Comparison of ENCODE assay signal across 8 cellular contexts in the genomic region with DNA sequence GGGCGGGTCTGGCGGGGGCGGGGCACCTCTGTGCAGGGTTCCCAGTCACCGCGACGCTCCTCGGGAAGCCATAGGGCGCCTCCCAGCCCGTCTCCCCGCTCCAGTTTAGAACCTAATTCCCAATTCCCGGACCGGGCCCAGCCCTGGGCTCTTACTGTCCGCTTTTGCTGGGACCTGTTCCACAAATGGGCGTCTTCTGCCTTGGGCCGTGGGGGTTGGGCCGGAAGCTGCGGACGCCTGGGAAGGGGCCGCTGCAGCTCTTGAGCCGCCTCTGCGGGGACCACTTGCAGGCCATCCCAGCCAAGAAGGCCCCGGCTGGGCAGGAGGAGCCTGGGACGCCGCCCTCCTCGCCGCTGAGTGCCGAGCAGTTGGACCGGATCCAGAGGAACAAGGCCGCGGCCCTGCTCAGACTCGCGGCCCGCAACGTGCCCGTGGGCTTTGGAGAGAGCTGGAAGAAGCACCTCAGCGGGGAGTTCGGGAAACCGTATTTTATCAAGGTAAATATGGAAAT. TPM values are rescaled to one million over a fixed set of nuclear protein-coding genes. Genes with fewer than 3 reads are reported as not detected.
DNase-seq lines count a peak whose midpoint lies in the region; ATAC-seq and TF ChIP-seq lines count a peak whose summit lies in the region.

No MANE protein-coding gene starts in this region.

- no peaks in the 10 kb centered on the region for H3K9me3 Mint-ChIP-seq in MCF 10A (ENCODE audit: unreplicated experiment)

- H3K27me3 ChIP-seq in kidney epithelial cell (ENCODE audit: control insufficient read depth, insufficient read depth, low read length): no peaks in the 10 kb centered on the region

- intact Hi-C loops in MCF 10A (cut with micrococcal nuclease): loop anchor here (1.0 to 10.0 kb wide), 3 partner anchors 143 to 287 kb away; partner anchors contain the start of gene SSH1

- TF ChIP-seq POLR2A in GM18505 (IDR thresholded peaks at IDR 0.05; ENCODE audit: borderline replicate concordance, extremely low read depth, insufficient read depth, insufficient read length): no peak

- H3K27me3 Mint-ChIP-seq in MCF 10A (ENCODE audit: insufficient read depth, unreplicated experiment): no peaks in the 10 kb centered on the region

- CTCF ChIA-PET in MCF 10A (lab: Yijun Ruan, JAX): interaction anchor here (1.1 to 4.2 kb wide), 5 partner anchors 10 to 294 kb away, joined by 3 to 35 read pairs (median 6); no protein-coding TSS in a partner anchor

- ATAC-seq in GM18505 (IDR thresholded peaks at IDR 0.05; ENCODE audit: unreplicated experiment): peak; percentile 30

- POLR2A ChIA-PET in MCF 10A (lab: Yijun Ruan, JAX): interaction anchor here (0.7 to 3.5 kb wide), 11 partner anchors 9 to 537 kb away, joined by 3 to 25 read pairs (median 4); partner anchors contain the start of genes ISCU, SART3 and USP30

- DNase-seq in H4 (ENCODE audit: low spot score): peak; percentile 19
- peak; percentile 60 for DNase-seq in LoVo (ENCODE audit: low spot score)
- peak; percentile 50 for DNase-seq in MCF 10A (ENCODE audit: unreplicated experiment)
- no peak for DNase-seq in kidney epithelial cell (ENCODE audit: low read depth)
- DNase-seq in stromal cell of bone marrow (ENCODE audit: low read depth): peak; percentile 39
- no peak for DNase-seq in NCI-H345 treated with DMSO at 0.1 percent for 48 hours (lab: John Stamatoyannopoulos, UW; ENCODE audit: unreplicated experiment)
- no peak for DNase-seq in activated CD4-positive, alpha-beta T cell treated with anti-CD3 and anti-CD28 coated beads for 48 hours

- H3K36me3 Mint-ChIP-seq in MCF 10A (ENCODE audit: insufficient read depth, unreplicated experiment): peaks cover 29% of the 10 kb centered on the region

- TF ChIP-seq CTCF in MCF 10A (IDR thresholded peaks at IDR 0.05; ENCODE audit: unreplicated experiment): no peak
- TF ChIP-seq CTCF in kidney epithelial cell (IDR thresholded peaks at IDR 0.05; ENCODE audit: insufficient read depth, low read length, poor library complexity, severe bottlenecking): no peak

- peak overlapping the region; percentile 87 for H3K27ac Mint-ChIP-seq in MCF 10A (ENCODE audit: low read depth, unreplicated experiment)

- H3K4me3 ChIP-seq in kidney epithelial cell (ENCODE audit: low read depth, low read length): peak overlapping the region; percentile 63

- H3K4me3 Mint-ChIP-seq in MCF 10A (ENCODE audit: unreplicated experiment): peak overlapping the region; percentile 79

- no peaks in the 10 kb centered on the region for H3K36me3 ChIP-seq in kidney epithelial cell (ENCODE audit: control insufficient read depth, insufficient read depth, low read length)

- TSS peak; percentile 43 for BruUV-seq in MCF 10A (replicated peaks; lab: Mats Ljungman, UMichigan)

- H3K4me1 Mint-ChIP-seq in MCF 10A (ENCODE audit: insufficient read depth, unreplicated experiment): peaks cover 16% of the 10 kb centered on the region

RNA-seq across cellular contexts. Expression of gene UNG, which starts 0.8 kb away (rescaled TPM):
- 57.7 and 58.0 TPM in 2 replicates for total RNA-seq in H4 (2014; rRNA removed; shearing (Covaris generic))
- total RNA-seq in MCF 10A (2022): 10.7 and 13.8 TPM in 2 replicates
- total RNA-seq in kidney epithelial cell: 38.2 and 49.3 TPM in 2 replicates

RNA-seq across cellular contexts. Expression of gene ALKBH2, which starts 4.9 kb away (rescaled TPM):
- total RNA-seq in H4 (2014; rRNA removed; shearing (Covaris generic)): 18.1 and 19.5 TPM in 2 replicates
- total RNA-seq in MCF 10A (2022): 38.9 and 48.9 TPM in 2 replicates
- total RNA-seq in kidney epithelial cell: 30.2 and 36.8 TPM in 2 replicates

RNA-seq across cellular contexts. Expression of gene ACACB, which starts 18.2 kb away (rescaled TPM):
- total RNA-seq in H4 (2014; rRNA removed; shearing (Covaris generic)): 1.6 and 2.2 TPM in 2 replicates
- total RNA-seq in MCF 10A (2022) (1.0 and 1.3 TPM in 2 replicates), kidney epithelial cell (0.84 and 1.9 TPM in 2 replicates)

RNA-seq across cellular contexts. Expression of gene USP30, which starts 45.8 kb away (rescaled TPM):
- 10.2 and 11.7 TPM in 2 replicates for total RNA-seq in H4 (2014; rRNA removed; shearing (Covaris generic))
- total RNA-seq in MCF 10A (2022) (4.0 and 7.0 TPM in 2 replicates), kidney epithelial cell (9.4 TPM in 2 replicates)

Comparison
In these comparisons a context has a peak if more than half of its experiments do, and no peak if none do; other contexts are left out.
1. DNase-seq: peak in H4 (single experiment), LoVo (single experiment), MCF 10A (single experiment) and stromal cell of bone marrow (single experiment); none in kidney epithelial cell (single experiment), NCI-H345 treated with DMSO at 0.1 percent for 48 hours (single experiment) and activated CD4-positive, alpha-beta T cell treated with anti-CD3 and anti-CD28 coated beads for 48 hours (single experiment).